15 cellular contexts compared by ENCODE assay signal in genomic region chr12:123227581-123228258, GRCh38. TPM values are rescaled to one million over a fixed set of nuclear protein-coding genes. Genes with fewer than 3 reads are reported as not detected.
A peak's percentile ranks its signal among the peaks of the same experiment; 100 is the strongest.
DNase-seq lines count a peak whose midpoint lies in the region; ATAC-seq and TF ChIP-seq lines count a peak whose summit lies in the region.
"Had no signal": no experiment of that assay in that cellular context is flagged by ENCODE, and none has a peak within 500 bp of the region (broad histone marks: within the 10 kb centered on the region; RNA-seq: fewer than 3 reads in every experiment).

No MANE protein-coding gene starts in this region.

- CTCF ChIA-PET in CD8-positive, alpha-beta T cell (lab: Charles Lee) = interaction anchor here (0.5 to 10.0 kb wide), 3 partner anchors 11 to 1603 kb away, joined by 3 to 63 read pairs (median 4); no protein-coding TSS in a partner anchor
- CTCF ChIA-PET in activated CD8-positive, alpha-beta T cell treated with anti-CD3 and anti-CD28 coated beads for 36 hours (lab: Charles Lee) = interaction anchor here (1.2 to 9.1 kb wide), 2 partner anchors 10 to 362 kb away, joined by 3 to 92 read pairs; no protein-coding TSS in a partner anchor

- H3K36me3 Mint-ChIP-seq in CD8-positive, alpha-beta T cell = peaks cover 23% of the 10 kb centered on the region
- peaks cover 32% of the 10 kb centered on the region for H3K36me3 Mint-ChIP-seq in activated CD8-positive, alpha-beta T cell treated with anti-CD3 and anti-CD28 coated beads for 36 hours (ENCODE audit: low read depth)
- no peaks in the 10 kb centered on the region for H3K36me3 Mint-ChIP-seq in immature natural killer cell

- H3K27me3 ChIP-seq in BLaER1 (no peaks in the 10 kb centered on the region), testis (no peaks in the 10 kb centered on the region), foreskin keratinocyte (no peaks in the 10 kb centered on the region)
- H3K27me3 ChIP-seq in CD8-positive, alpha-beta T cell (ENCODE audit: insufficient read depth, low read length) = no peaks in the 10 kb centered on the region
- H3K27me3 ChIP-seq: ascending aorta, ovary had no signal

- ATAC-seq in CD8-positive, alpha-beta T cell = no peak
- no peak for ATAC-seq in activated CD8-positive, alpha-beta T cell treated with anti-CD3 and anti-CD28 coated beads for 36 hours
- ATAC-seq in foreskin keratinocyte = no peak
- ATAC-seq: left lobe of liver, mucosa of descending colon had no signal

- H3K9me3 Mint-ChIP-seq in CD8-positive, alpha-beta T cell = no peaks in the 10 kb centered on the region
- no peaks in the 10 kb centered on the region for H3K9me3 Mint-ChIP-seq in activated CD8-positive, alpha-beta T cell treated with anti-CD3 and anti-CD28 coated beads for 36 hours
- no peaks in the 10 kb centered on the region for H3K9me3 Mint-ChIP-seq in immature natural killer cell

- no peak overlapping the region for H3K27ac ChIP-seq in BLaER1
- no peak overlapping the region for H3K27ac ChIP-seq in CD8-positive, alpha-beta T cell (ENCODE audit: low read depth, low read length)
- no peak overlapping the region for H3K27ac ChIP-seq in testis
- H3K27ac ChIP-seq in foreskin keratinocyte = no peak overlapping the region
- H3K27ac ChIP-seq: ascending aorta, ovary had no signal

- POLR2A ChIA-PET in CD8-positive, alpha-beta T cell (lab: Charles Lee) = interaction anchor here (2.1 kb wide), 1 partner anchor 10 kb away, joined by 7 read pairs; no protein-coding TSS in a partner anchor
- POLR2A ChIA-PET in activated CD8-positive, alpha-beta T cell treated with anti-CD3 and anti-CD28 coated beads for 36 hours (lab: Charles Lee) = no interaction called here

- H3K4me3 ChIP-seq in BLaER1 (no peak overlapping the region), testis (no peak overlapping the region)
- no peak overlapping the region for H3K4me3 ChIP-seq in CD8-positive, alpha-beta T cell (ENCODE audit: low read depth, low read length)
- H3K4me3 ChIP-seq: ascending aorta, mucosa of descending colon, ovary had no signal

- H3K36me3 ChIP-seq in BLaER1 (peaks cover 33% of the 10 kb centered on the region), testis (ENCODE audit: low read depth, missing control alignments) (no peaks in the 10 kb centered on the region)
- no peaks in the 10 kb centered on the region for H3K36me3 ChIP-seq in CD8-positive, alpha-beta T cell (ENCODE audit: insufficient read depth, low read length)
- H3K36me3 ChIP-seq: ascending aorta, ovary had no signal

- peaks cover 66% of the 10 kb centered on the region for H3K4me1 Mint-ChIP-seq in CD8-positive, alpha-beta T cell (ENCODE audit: low read depth)
- peaks cover 56% of the 10 kb centered on the region for H3K4me1 Mint-ChIP-seq in activated CD8-positive, alpha-beta T cell treated with anti-CD3 and anti-CD28 coated beads for 36 hours (ENCODE audit: low read depth)
- peaks cover 57 to 69% of the 10 kb centered on the region in 2 donors for H3K4me1 Mint-ChIP-seq in immature natural killer cell

- intact Hi-C loops in CD8-positive, alpha-beta T cell (cut with DNase I, micrococcal nuclease) = no loop called here
- intact Hi-C loops in activated CD8-positive, alpha-beta T cell treated with anti-CD3 and anti-CD28 coated beads for 36 hours (cut with micrococcal nuclease) = loop anchor here (2.0 kb wide), 1 partner anchor 15 kb away; no protein-coding TSS in a partner anchor
- intact Hi-C loops in testis (cut with DNase I; ENCODE audit: low total_unique reads) = no loop called here

- peak overlapping the region; percentile 56 for H3K4me3 Mint-ChIP-seq in CD8-positive, alpha-beta T cell
- H3K4me3 Mint-ChIP-seq in activated CD8-positive, alpha-beta T cell treated with anti-CD3 and anti-CD28 coated beads for 36 hours = peak overlapping the region; percentile 25
- peak overlapping the region; percentile 7 to 77 (median 45) for H3K4me3 Mint-ChIP-seq in immature natural killer cell

- no peaks in the 10 kb centered on the region for H3K27me3 Mint-ChIP-seq in CD8-positive, alpha-beta T cell (ENCODE audit: low read depth)
- H3K27me3 Mint-ChIP-seq in activated CD8-positive, alpha-beta T cell treated with anti-CD3 and anti-CD28 coated beads for 36 hours = no peaks in the 10 kb centered on the region
- H3K27me3 Mint-ChIP-seq in immature natural killer cell (ENCODE audit: low read depth in 3 of 3) = peaks cover 1 to 6% (median 5%) of the 10 kb centered on the region in 3 donors

- H3K4me1 ChIP-seq in BLaER1 (peaks cover 68% of the 10 kb centered on the region), testis (peaks cover 12% of the 10 kb centered on the region), foreskin keratinocyte (no peaks in the 10 kb centered on the region)
- peaks cover 70% of the 10 kb centered on the region for H3K4me1 ChIP-seq in CD8-positive, alpha-beta T cell (ENCODE audit: insufficient read depth, low read length)

- H3K4me2 ChIP-seq in BLaER1 = peak overlapping the region; percentile 32

- no peak for TF ChIP-seq POLR2A in testis (IDR thresholded peaks at IDR 0.05)

- peaks cover 16% of the 10 kb centered on the region for H4K20me1 ChIP-seq in BLaER1

- WGBS in testis, 2 donors = 47 to 56% methylated on average over 5 of the region's 5 CpGs

- no peak for TF ChIP-seq CTCF in CD8-positive, alpha-beta T cell (IDR thresholded peaks at IDR 0.05)
- TF ChIP-seq CTCF in activated CD8-positive, alpha-beta T cell treated with anti-CD3 and anti-CD28 coated beads for 36 hours (IDR thresholded peaks at IDR 0.05) = no peak
- TF ChIP-seq CTCF in testis (IDR thresholded peaks at IDR 0.05) = no peak
- TF ChIP-seq CTCF in foreskin keratinocyte (conservative IDR thresholded peaks at IDR 0.05) = no peak

- peak overlapping the region; percentile 78 for H3K27ac Mint-ChIP-seq in CD8-positive, alpha-beta T cell
- H3K27ac Mint-ChIP-seq in activated CD8-positive, alpha-beta T cell treated with anti-CD3 and anti-CD28 coated beads for 36 hours = peak overlapping the region; percentile 46
- peak overlapping the region; percentile 32 to 83 (median 82) for H3K27ac Mint-ChIP-seq in immature natural killer cell

- no peak overlapping the region; the same call in 1 of the 2 replicates for H3K9ac ChIP-seq in BLaER1

- H3K9me3 ChIP-seq in BLaER1 = no peaks in the 10 kb centered on the region
- no peaks in the 10 kb centered on the region for H3K9me3 ChIP-seq in CD8-positive, alpha-beta T cell (ENCODE audit: low read length)
- H3K9me3 ChIP-seq in testis = no peaks in the 10 kb centered on the region
- H3K9me3 ChIP-seq: ascending aorta, mucosa of descending colon, ovary had no signal

- DNase-seq in CD8-positive, alpha-beta T cell = no peak
- DNase-seq in activated CD8-positive, alpha-beta T cell treated with anti-CD3 and anti-CD28 coated beads for 36 hours = no peak
- no peak for DNase-seq in immature natural killer cell
- no peak for DNase-seq in testis
- no peak for DNase-seq in SHP77 (lab: John Stamatoyannopoulos, UW)
- DNase-seq in foreskin keratinocyte = no peak
- DNase-seq: AML-193; mucosa of descending colon; NCI-H524 treated with DMSO at 0.1 percent for 48 hours; ovary; stimulated activated CD4-positive, alpha-beta T cell treated with anti-CD3 and anti-CD28 coated beads, Interleukin-1b, Interleukin-23, amount 100 ng/mL, for 48 hours; T1000 had no signal

RNA-seq across cellular contexts. Expression of gene MPHOSPH9, which starts 5.2 kb away (rescaled TPM):
- total RNA-seq in CD8-positive, alpha-beta T cell = 10 to 100 TPM; 82.2 to 84.4 TPM
- 100 to 1,000 TPM in 1 of 2 experiments, 10 to 100 TPM in 1; 96.9 to 101 TPM for total RNA-seq in activated CD8-positive, alpha-beta T cell treated with anti-CD3 and anti-CD28 coated beads for 36 hours
- polyA plus RNA-seq in immature natural killer cell (10 to 100 TPM; 18.8 to 44.8 (median 43.9) TPM), testis (ENCODE audit: insufficient read depth, low read depth, low replicate concordance) (28.8 TPM), foreskin keratinocyte (4.4 and 8.7 TPM in 2 replicates)
- total RNA-seq in testis (10 to 100 TPM; 60.3 to 81.1 TPM), foreskin keratinocyte (19.8 and 25.7 TPM in 2 replicates)

RNA-seq across cellular contexts. Expression of gene MTRFR, which starts 5.5 kb away (rescaled TPM):
- 10 to 100 TPM; 37.7 to 39.4 TPM for total RNA-seq in CD8-positive, alpha-beta T cell
- total RNA-seq in activated CD8-positive, alpha-beta T cell treated with anti-CD3 and anti-CD28 coated beads for 36 hours = 10 to 100 TPM; 28.1 to 31.0 TPM
- polyA plus RNA-seq in immature natural killer cell = 10 to 100 TPM; 10.7 to 32.9 (median 16.3) TPM
- total RNA-seq in testis = 10 to 100 TPM; 21.1 to 23.6 TPM
- polyA plus RNA-seq in testis (ENCODE audit: insufficient read depth, low read depth, low replicate concordance) = 21.3 TPM
- 15.8 and 17.4 TPM in 2 replicates for total RNA-seq in foreskin keratinocyte
- polyA plus RNA-seq in foreskin keratinocyte = 14.3 and 15.8 TPM in 2 replicates

RNA-seq across cellular contexts. Expression of gene CDK2AP1, which starts 43.9 kb away (rescaled TPM):
- total RNA-seq in CD8-positive, alpha-beta T cell = 1 to 10 TPM; 3.8 to 4.1 TPM
- 100 to 1,000 TPM; 108 to 111 TPM for total RNA-seq in activated CD8-positive, alpha-beta T cell treated with anti-CD3 and anti-CD28 coated beads for 36 hours
- polyA plus RNA-seq in immature natural killer cell (10 to 100 TPM in 1 of 3 donors, 1 to 10 TPM in 2; 3.6 to 11.2 (median 6.4) TPM), testis (ENCODE audit: insufficient read depth, low read depth, low replicate concordance) (155 TPM), foreskin keratinocyte (226 and 229 TPM in 2 replicates)
- total RNA-seq in testis (100 to 1,000 TPM; 131 to 145 TPM), foreskin keratinocyte (210 and 224 TPM in 2 replicates)

Comparison
In these comparisons a context has a peak if more than half of its experiments do, and no peak if none do; other contexts are left out.
1. RNA of gene CDK2AP1, which starts 43.9 kb away (total RNA-seq): 210 to 224 TPM in foreskin keratinocyte, 131 to 145 TPM in testis and 108 to 111 TPM in activated CD8-positive, alpha-beta T cell treated with anti-CD3 and anti-CD28 coated beads for 36 hours; 3.8 to 4.1 TPM in CD8-positive, alpha-beta T cell; every median in the first group is over 10 times any median in the second.
2. Peak in every context shown above with its lines, with median percentiles within 50 percentile points of each other: H3K27ac Mint-ChIP-seq and H3K4me3 Mint-ChIP-seq.